32 cellular contexts compared by ENCODE assay signal in genomic region chr20:11247059-11247630, GRCh38.
"Had no signal": no experiment of that assay in that cellular context is flagged by ENCODE, and none has a peak within 500 bp of the region (broad histone marks: within the 10 kb centered on the region; RNA-seq: fewer than 3 reads in every experiment).

No MANE protein-coding gene starts in this region.

- H3K4me1 Mint-ChIP-seq: activated CD4-positive, alpha-beta T cell treated with anti-CD3 and anti-CD28 coated beads, Interleukin-2, amount 10 ng/mL, durations not matched to agents 24 days and 14 days; activated naive CD8-positive, alpha-beta T cell treated with anti-CD3 and anti-CD28 coated beads for 36 hours; naive B cell had no signal

- H3K36me3 Mint-ChIP-seq: activated CD4-positive, alpha-beta memory T cell treated with anti-CD3 and anti-CD28 coated beads for 36 hours; activated naive CD8-positive, alpha-beta T cell treated with anti-CD3 and anti-CD28 coated beads for 36 hours; mesothelial cell of epicardium; naive B cell had no signal

- H3K27me3 ChIP-seq: adrenal gland, body of pancreas, cardiac muscle cell, gastrocnemius medialis, testis had no signal

- H3K4me3 ChIP-seq: adrenal gland, body of pancreas, cardiac muscle cell, gastrocnemius medialis, skin epidermis, testis had no signal

- DNase-seq: activated CD4-positive, alpha-beta memory T cell treated with anti-CD3 and anti-CD28 coated beads for 36 hours; activated CD4-positive, alpha-beta T cell treated with anti-CD3 and anti-CD28 coated beads, Interleukin-2, amount 10 ng/mL, durations not matched to agents 24 days and 14 days; activated CD4-positive, CD25-positive, alpha-beta regulatory T cell treated with anti-CD3 and anti-CD28 coated beads, Interleukin-2, amount 50 U/mL, for 72 hours; activated CD8-positive, alpha-beta memory T cell treated with anti-CD3 and anti-CD28 coated beads, Interleukin-2, amount 50 U/mL, for 4 hours; activated effector memory CD4-positive, alpha-beta T cell treated with anti-CD3 and anti-CD28 coated beads, Interleukin-2, amount 50 U/mL, for 16 hours; activated naive CD4-positive, alpha-beta T cell treated with anti-CD3 and anti-CD28 coated beads for 36 hours; activated naive CD8-positive, alpha-beta T cell treated with anti-CD3 and anti-CD28 coated beads for 36 hours; activated T-cell treated with anti-CD3 and anti-CD28 coated beads, Interleukin-2, amount 50 U/mL, for 1 hour; adrenal gland; aorta; body of pancreas; cortex of kidney; effector memory CD8-positive, alpha-beta T cell; erythroblast; gastrocnemius medialis; glutamatergic neuron; left cardiac atrium; mammary epithelial cell; naive B cell; nephron progenitor cell; occipital lobe; stimulated activated CD4-positive, alpha-beta T cell treated with anti-CD3 and anti-CD28 coated beads, Interleukin-12 subunit alpha, Interleukin-12 subunit beta, amount 100 ng/mL, for 4 hours; stimulated activated CD4-positive, alpha-beta T cell treated with anti-CD3 and anti-CD28 coated beads, Interleukin-4, amount 100 ng/mL, for 1 hour; stimulated activated naive CD8-positive, alpha-beta T cell treated with anti-CD3 and anti-CD28 coated beads, Interleukin-15, Interleukin-2, amounts not matched to agents 100 U/mL and 50 U/mL, for 24 hours; T-helper 9 cell; testis; trophoblast cell had no signal

- H3K9me3 ChIP-seq: adrenal gland, body of pancreas, gastrocnemius medialis, testis had no signal

- ATAC-seq: body of pancreas; effector memory CD8-positive, alpha-beta T cell; gastrocnemius medialis; left cardiac atrium; sciatic nerve; stimulated activated naive CD8-positive, alpha-beta T cell treated with anti-CD3 and anti-CD28 coated beads, Interleukin-15, Interleukin-2, amounts not matched to agents 100 U/mL and 50 U/mL, for 24 hours had no signal

- H3K27ac ChIP-seq: adrenal gland, body of pancreas, cardiac muscle cell, gastrocnemius medialis, skin epidermis, testis had no signal

- H3K4me3 Mint-ChIP-seq: activated CD4-positive, alpha-beta memory T cell treated with anti-CD3 and anti-CD28 coated beads for 36 hours; activated CD4-positive, alpha-beta T cell treated with anti-CD3 and anti-CD28 coated beads, Interleukin-2, amount 10 ng/mL, durations not matched to agents 24 days and 14 days; activated naive CD4-positive, alpha-beta T cell treated with anti-CD3 and anti-CD28 coated beads for 36 hours; activated naive CD8-positive, alpha-beta T cell treated with anti-CD3 and anti-CD28 coated beads for 36 hours; activated T-helper 1 cell treated with anti-CD3 and anti-CD28 coated beads, Interleukin-12 subunit alpha, Interleukin-12 subunit beta, Interleukin-2, Interleukin-4 antibody, amounts not matched to agents 30 ng/mL and 10 ng/mL and 1 ng/mL, durations not matched to agents 14 hours and 24 hours and 36 hours; effector memory CD8-positive, alpha-beta T cell; mesothelial cell of epicardium; naive B cell; nephron progenitor cell had no signal

- H3K27me3 Mint-ChIP-seq: activated CD4-positive, alpha-beta memory T cell treated with anti-CD3 and anti-CD28 coated beads for 36 hours; activated CD4-positive, alpha-beta T cell treated with anti-CD3 and anti-CD28 coated beads, Interleukin-2, amount 10 ng/mL, durations not matched to agents 24 days and 14 days; effector memory CD8-positive, alpha-beta T cell had no signal

- H3K9me3 Mint-ChIP-seq: activated CD4-positive, alpha-beta memory T cell treated with anti-CD3 and anti-CD28 coated beads for 36 hours; activated CD4-positive, alpha-beta T cell treated with anti-CD3 and anti-CD28 coated beads, Interleukin-2, amount 10 ng/mL, durations not matched to agents 24 days and 14 days; activated naive CD4-positive, alpha-beta T cell treated with anti-CD3 and anti-CD28 coated beads for 36 hours; activated naive CD8-positive, alpha-beta T cell treated with anti-CD3 and anti-CD28 coated beads for 36 hours; mesothelial cell of epicardium had no signal

- H3K4me1 ChIP-seq: adrenal gland, body of pancreas, gastrocnemius medialis, testis had no signal

- H3K36me3 ChIP-seq: adrenal gland, cardiac muscle cell, gastrocnemius medialis had no signal

- H3K27ac Mint-ChIP-seq: activated CD4-positive, alpha-beta memory T cell treated with anti-CD3 and anti-CD28 coated beads for 36 hours; activated CD4-positive, alpha-beta T cell treated with anti-CD3 and anti-CD28 coated beads, Interleukin-2, amount 10 ng/mL, durations not matched to agents 24 days and 14 days; activated naive CD4-positive, alpha-beta T cell treated with anti-CD3 and anti-CD28 coated beads for 36 hours; activated naive CD8-positive, alpha-beta T cell treated with anti-CD3 and anti-CD28 coated beads for 36 hours; activated T-helper 1 cell treated with anti-CD3 and anti-CD28 coated beads, Interleukin-12 subunit alpha, Interleukin-12 subunit beta, Interleukin-2, Interleukin-4 antibody, amounts not matched to agents 30 ng/mL and 10 ng/mL and 1 ng/mL, durations not matched to agents 14 hours and 24 hours and 36 hours; effector memory CD8-positive, alpha-beta T cell; mesothelial cell of epicardium; nephron progenitor cell had no signal
